In genomic region chr10:77387247-77387646, GRCh38 we compare ENCODE assay signal across 19 cellular contexts.
A peak's percentile ranks its signal among the peaks of the same experiment; 100 is the strongest.
DNase-seq lines count a peak whose midpoint lies in the region; ATAC-seq and TF ChIP-seq lines count a peak whose summit lies in the region.
"Had no signal": no experiment of that assay in that cellular context is flagged by ENCODE, and none has a peak within 500 bp of the region (broad histone marks: within the 10 kb centered on the region; RNA-seq: fewer than 3 reads in every experiment).

No MANE protein-coding gene starts in this region.

- H3K27me3 ChIP-seq in foreskin keratinocyte: no peaks in the 10 kb centered on the region
- no peaks in the 10 kb centered on the region for H3K27me3 ChIP-seq in skeletal muscle satellite cell (ENCODE audit: control insufficient read depth, insufficient read depth, low read length)

- H3K9me3 ChIP-seq in HEK293 (ENCODE audit: control insufficient read depth, insufficient read depth, low read depth, low read length) (no peaks in the 10 kb centered on the region), skeletal muscle satellite cell (replicated peaks; ENCODE audit: low read length) (no peaks in the 10 kb centered on the region)
- H3K9me3 ChIP-seq: suprapubic skin had no signal

- H3K4me3 ChIP-seq in HEK293 (ENCODE audit: low read depth, low read length) (no peak overlapping the region), skeletal muscle satellite cell (ENCODE audit: low read length) (peak overlapping the region; percentile 7)
- H3K4me3 ChIP-seq: K562, suprapubic skin had no signal

- no peak for ATAC-seq in foreskin keratinocyte
- ATAC-seq: activated CD4-positive, alpha-beta T cell treated with anti-CD3 and anti-CD28 coated beads for 36 hours; K562 had no signal

- CTCF ChIA-PET in HEK293 (lab: Yijun Ruan, JAX) (interaction anchor here (1.6 to 2.1 kb wide), 3 partner anchors 118 to 256 kb away, joined by 5 to 8 read pairs (median 7); no protein-coding TSS in a partner anchor), Calu3 (lab: Charles Lee) (no interaction called here)

- no peak overlapping the region for H3K27ac ChIP-seq in HEK293 (ENCODE audit: extremely low read depth, low read depth, low read length)
- peak overlapping the region; percentile 67 for H3K27ac ChIP-seq in angular gyrus (ENCODE audit: low read depth, low read length)
- peak overlapping the region; percentile 39 for H3K27ac ChIP-seq in foreskin keratinocyte
- H3K27ac ChIP-seq: suprapubic skin had no signal

- H3K27ac Mint-ChIP-seq in Calu3 (ENCODE audit: unreplicated experiment): no peak overlapping the region
- H3K27ac Mint-ChIP-seq: activated CD4-positive, alpha-beta T cell treated with anti-CD3 and anti-CD28 coated beads for 36 hours had no signal

- H3K27me3 Mint-ChIP-seq in Calu3 (ENCODE audit: unreplicated experiment): peaks cover 54% of the 10 kb centered on the region

- TF ChIP-seq CTCF in HEK293 (tag by site-specific recombination; IDR thresholded peaks at IDR 0.05): no peak
- no peak for TF ChIP-seq CTCF in foreskin keratinocyte (conservative IDR thresholded peaks at IDR 0.05)
- TF ChIP-seq CTCF in Calu3 (IDR thresholded peaks at IDR 0.05; ENCODE audit: unreplicated experiment): no peak

- peak overlapping the region; percentile 41 for H3K4me2 ChIP-seq in skeletal muscle satellite cell (ENCODE audit: low read length)

- H3K4me1 ChIP-seq in HEK293 (ENCODE audit: control insufficient read depth, insufficient read depth, low read length) (peaks cover 3% of the 10 kb centered on the region), foreskin keratinocyte (peaks cover 29% of the 10 kb centered on the region), skeletal muscle satellite cell (ENCODE audit: control insufficient read depth, insufficient read depth, low read length) (peaks cover 37% of the 10 kb centered on the region)

- intact Hi-C loops in Calu3 (cut with micrococcal nuclease; ENCODE audit: unreplicated experiment): no loop called here

- no peak for DNase-seq in foreskin keratinocyte
- DNase-seq in HUDEP-2 (lab: John Stamatoyannopoulos, UW; ENCODE audit: unreplicated experiment in 76 of 76): no peak
- no peak for DNase-seq in ureter (ENCODE audit: low spot score)
- DNase-seq in NAMALWA (ENCODE audit: low spot score): no peak
- DNase-seq in Calu3: no peak
- DNase-seq: activated CD4-positive, alpha-beta T cell treated with anti-CD3 and anti-CD28 coated beads for 36 hours; activated CD8-positive, alpha-beta memory T cell treated with anti-CD3 and anti-CD28 coated beads, Interleukin-2, amount 50 U/mL, for 4 hours; activated effector memory CD4-positive, alpha-beta T cell treated with anti-CD3 and anti-CD28 coated beads, Interleukin-2, amount 50 U/mL, for 16 hours; GDM1; NCI-H1048; NCI-H2081 treated with DMSO at 0.1 percent for 48 hours; NCI-H524 treated with DMSO at 0.1 percent for 48 hours; OCI-M1; stimulated activated CD4-positive, alpha-beta T cell treated with anti-CD3 and anti-CD28 coated beads, Interleukin-2, amount 100 ng/mL, for 48 hours had no signal

- H3K4me3 Mint-ChIP-seq in Calu3 (ENCODE audit: low read depth, unreplicated experiment): no peak overlapping the region
- H3K4me3 Mint-ChIP-seq: activated CD4-positive, alpha-beta T cell treated with anti-CD3 and anti-CD28 coated beads for 36 hours had no signal

- no peaks in the 10 kb centered on the region for H3K36me3 Mint-ChIP-seq in Calu3 (ENCODE audit: insufficient read depth, unreplicated experiment)

- POLR2A ChIA-PET in HEK293 (lab: Yijun Ruan, JAX): no interaction called here

- H3K9ac ChIP-seq in skeletal muscle satellite cell (ENCODE audit: low read depth, low read length): peak overlapping the region; percentile 40

- no TSS peak for BruUV-seq in Calu3 (replicated peaks; lab: Mats Ljungman, UMichigan)

- H3K9me3 Mint-ChIP-seq in Calu3 (ENCODE audit: low read depth, unreplicated experiment): no peaks in the 10 kb centered on the region

- peaks cover under 1% of the 10 kb centered on the region for H3K4me1 Mint-ChIP-seq in Calu3 (ENCODE audit: low read depth, unreplicated experiment)

- H3K36me3 ChIP-seq in HEK293 (ENCODE audit: control insufficient read depth in 2 of 2, insufficient read depth in 1 of 2, low read length in 2 of 2) (no peaks in the 10 kb centered on the region), skeletal muscle satellite cell (ENCODE audit: insufficient read depth, low read length) (no peaks in the 10 kb centered on the region)
- H3K36me3 ChIP-seq: suprapubic skin had no signal

TF ChIP-seq in HEK293, 187 proteins besides CTCF, POLR2A, EP300 and RAD21:
- TF ChIP-seq ZNF366 (tag by site-specific recombination; conservative IDR thresholded peaks at IDR 0.05) (0 out of 2 replicates have a peak, but pooled peaks have one; percentile 14), PRDM1 (tag by site-specific recombination; IDR thresholded peaks at IDR 0.05) (peak; percentile 77), ZNF341 (tag by site-specific recombination; IDR thresholded peaks at IDR 0.05; ENCODE audit: low read depth) (no peak)
TF ChIP-seq in HEK293: peak in this region for 2.
